In genomic region chr10:101008823-101009423, GRCh38 we compare ENCODE assay signal across 16 cellular contexts. TPM values are rescaled to one million over a fixed set of nuclear protein-coding genes. Genes with fewer than 3 reads are reported as not detected.
DNase-seq lines count a peak whose midpoint lies in the region; ATAC-seq and TF ChIP-seq lines count a peak whose summit lies in the region.
"Had no signal": no experiment of that assay in that cellular context is flagged by ENCODE, and none has a peak within 500 bp of the region (broad histone marks: within the 10 kb centered on the region; RNA-seq: fewer than 3 reads in every experiment).

No MANE protein-coding gene starts in this region.

- no peak for TF ChIP-seq CTCF in IMR-90 (conservative IDR thresholded peaks at IDR 0.05; ENCODE audit: low read depth, low read length)
- peak in 4 of 56 donors; percentile 7 to 20 (median 10) for TF ChIP-seq CTCF in dorsolateral prefrontal cortex (IDR thresholded peaks at IDR 0.05 in 54 of 56, conservative IDR thresholded peaks at IDR 0.05 in 2 of 56; ENCODE audit: low read depth in 1 of 56, partially characterized antibody in 56 of 56)
- TF ChIP-seq CTCF in neural progenitor cell (IDR thresholded peaks at IDR 0.05), result no peak

- H4K8ac ChIP-seq in IMR-90 (ENCODE audit: low read depth in 2 of 2, low read length in 2 of 2), result peak overlapping the region in 1 of 2 experiments; percentile 71; a peak in 1 of 4 replicates

- DNase-seq in IMR-90 (no peak), dorsolateral prefrontal cortex (peak in 9 of 10 donors; percentile 76 to 87 (median 83)), neural progenitor cell (ENCODE audit: low spot score) (no peak), NCI-H774 (lab: John Stamatoyannopoulos, UW) (no peak), middle frontal gyrus (ENCODE audit: extremely low spot score, low spot score) (no peak)
- DNase-seq: activated CD4-positive, alpha-beta T cell treated with anti-CD3 and anti-CD28 coated beads, Interleukin-2, amount 50 U/mL, for 48 hours; amniotic stem cell; COR-L47; dermis blood vessel endothelial cell; GDM1; HCEC 1CT; NCI-H1436 treated with DMSO at 0.1 percent for 48 hours; NCI-H345 had no signal

- POLR2A ChIA-PET in IMR-90 (lab: Charles Lee; ENCODE audit: unreplicated experiment), result no interaction called here

- H4K20me1 ChIP-seq in IMR-90 (ENCODE audit: insufficient read depth, low read length) (peaks cover 40% of the 10 kb centered on the region), neural progenitor cell (ENCODE audit: low read depth) (peaks cover 12% of the 10 kb centered on the region)

- peak overlapping the region; percentile 98 for H2AK5ac ChIP-seq in IMR-90 (ENCODE audit: low read depth, low read length)

- H2AFZ ChIP-seq in IMR-90 (replicated peaks; ENCODE audit: low read length, poor library complexity) (no peak overlapping the region), neural progenitor cell (replicated peaks) (no peak overlapping the region)

- peaks cover 24% of the 10 kb centered on the region for H3K9me1 ChIP-seq in IMR-90 (ENCODE audit: insufficient read depth, low read length)

- H3K27ac Mint-ChIP-seq in neural progenitor cell, result peak overlapping the region; percentile 83

- WGBS in IMR-90 (ENCODE audit: extremely low coverage in 2 of 2, insufficient read length in 1 of 2), 2 experiments, result 79% methylated on average over 2 of the region's 6 CpGs; no CpG with 5 or more reads in 1 of the 2 experiments

- peak overlapping the region; percentile 22; the same call in 1 of the 2 replicates for H4K91ac ChIP-seq in IMR-90 (ENCODE audit: insufficient read depth, low read depth, low read length)

- in situ Hi-C loops in IMR-90 (cut with MboI; ENCODE audit: low sequenced_read_pairs), result no loop called here

- no peak for TF ChIP-seq RAD21 in IMR-90 (IDR thresholded peaks at IDR 0.05; ENCODE audit: low read length)

- peak overlapping the region; percentile 18; the same call in 1 of the 2 replicates for H2BK120ac ChIP-seq in IMR-90 (ENCODE audit: low read depth, low read length)

- peaks cover 27% of the 10 kb centered on the region for H3F3A ChIP-seq in neural progenitor cell (ENCODE audit: low read depth)

- peaks cover 3% of the 10 kb centered on the region for H3K36me3 Mint-ChIP-seq in neural progenitor cell

- intact Hi-C loops in IMR-90 (cut with micrococcal nuclease) (no loop called here), dorsolateral prefrontal cortex (cut with DNase I) (loop anchor here in 1 of 2 donors (1.0 kb wide), 1 partner anchor 10 kb away; the partner anchor contains the start of gene LZTS2)

- 0 out of 2 replicates have a peak overlapping the region, but pooled peaks have one; percentile 20 for H2BK20ac ChIP-seq in IMR-90 (ENCODE audit: low read depth, low read length)

- H3K56ac ChIP-seq in IMR-90 (ENCODE audit: extremely low read depth, insufficient read depth, low read length), result no peak overlapping the region

- no peak for TF ChIP-seq POLR2A in IMR-90 (IDR thresholded peaks at IDR 0.05; ENCODE audit: low read depth, low read length)

- no peak overlapping the region for H4K5ac ChIP-seq in IMR-90 (ENCODE audit: low read depth, low read length)

- H3K4me3 ChIP-seq in IMR-90 (ENCODE audit: insufficient read depth, low read depth, low read length) (no peak overlapping the region), dorsolateral prefrontal cortex (peak overlapping the region in 5 of 59 donors; percentile 1 to 33 (median 10)), neural progenitor cell (no peak overlapping the region)
- H3K4me3 ChIP-seq: K562, smooth muscle cell had no signal

- peaks cover 16% of the 10 kb centered on the region for H3K4me1 Mint-ChIP-seq in neural progenitor cell

- no peaks in the 10 kb centered on the region for H3K9me3 ChIP-seq in IMR-90 (ENCODE audit: control insufficient read depth, insufficient read depth, low read length)
- H3K9me3 ChIP-seq in neural progenitor cell (ENCODE audit: low read depth), result no peaks in the 10 kb centered on the region

- CTCF ChIA-PET in IMR-90 (lab: Yijun Ruan, JAX), result no interaction called here

- ATAC-seq in IMR-90 (ENCODE audit: low read depth), result no peak
- ATAC-seq in HG03469 (IDR thresholded peaks at IDR 0.05; ENCODE audit: unreplicated experiment), result no peak
- ATAC-seq: K562 had no signal

- H3K14ac ChIP-seq in IMR-90 (replicated peaks; ENCODE audit: low read depth, low read length), result no peak overlapping the region

- no peak overlapping the region for H3K9ac ChIP-seq in IMR-90 (ENCODE audit: low read depth, low read length)
- no peak overlapping the region for H3K9ac ChIP-seq in neural progenitor cell

- no peak overlapping the region for H3K23ac ChIP-seq in IMR-90 (ENCODE audit: low read depth, low read length)

- H2BK5ac ChIP-seq in IMR-90 (ENCODE audit: low read depth, low read length, poor library complexity, severe bottlenecking), result no peak overlapping the region

- peaks cover 34% of the 10 kb centered on the region for H3K4me1 ChIP-seq in IMR-90 (ENCODE audit: control insufficient read depth, insufficient read depth, low read length)
- H3K4me1 ChIP-seq in neural progenitor cell, result peaks cover 18% of the 10 kb centered on the region

- peaks cover 30% of the 10 kb centered on the region for H3K36me3 ChIP-seq in IMR-90 (ENCODE audit: control insufficient read depth, insufficient read depth, low read length)
- H3K36me3 ChIP-seq in neural progenitor cell, result no peaks in the 10 kb centered on the region

- dilution Hi-C loops in IMR-90 (cut with HindIII; ENCODE audit: low sequenced_read_pairs, unreplicated experiment), result no loop called here

- no peak overlapping the region for H2BK15ac ChIP-seq in IMR-90 (ENCODE audit: low read depth, low read length)

- peak overlapping the region; percentile 11 for H3K4me3 Mint-ChIP-seq in neural progenitor cell

- H2AK9ac ChIP-seq in IMR-90 (replicated peaks; ENCODE audit: low read depth, low read length, poor library complexity), result peak overlapping the region; percentile 76

- peaks cover 4% of the 10 kb centered on the region for H3K27me3 Mint-ChIP-seq in neural progenitor cell (ENCODE audit: insufficient read depth, low read depth)

- peak overlapping the region; percentile 73; the same call in 1 of the 2 replicates for H3K27ac ChIP-seq in IMR-90 (ENCODE audit: insufficient read depth, low read length)
- H3K27ac ChIP-seq in dorsolateral prefrontal cortex, result peak overlapping the region; percentile 83 to 100 (median 98)
- no peak overlapping the region for H3K27ac ChIP-seq in neural progenitor cell

- H3K27me3 ChIP-seq in IMR-90 (ENCODE audit: control insufficient read depth, insufficient read depth, low read length) (no peaks in the 10 kb centered on the region), dorsolateral prefrontal cortex (no peaks in the 10 kb centered on the region), neural progenitor cell (no peaks in the 10 kb centered on the region)

- H3K9me3 Mint-ChIP-seq in neural progenitor cell, result no peaks in the 10 kb centered on the region

- H3K18ac ChIP-seq in IMR-90 (ENCODE audit: low read depth, low read length), result no peak overlapping the region

- peaks cover 15 to 48% of the 10 kb centered on the region in 2 experiments; a peak in 3 of 4 replicates for H3K79me1 ChIP-seq in IMR-90 (ENCODE audit: low read depth in 1 of 2, low read length in 2 of 2)

- H3K4ac ChIP-seq in IMR-90 (ENCODE audit: low read depth, low read length), result peak overlapping the region; percentile 45; the same call in 1 of the 2 replicates

- no TSS peak for BruUV-seq in IMR-90 (replicated peaks; lab: Mats Ljungman, UMichigan)

- H3K4me2 ChIP-seq in IMR-90 (ENCODE audit: low read depth, low read length), result no peak overlapping the region
- H3K4me2 ChIP-seq in neural progenitor cell, result no peak overlapping the region
- H3K4me2 ChIP-seq: smooth muscle cell had no signal

- no peaks in the 10 kb centered on the region for H3K79me2 ChIP-seq in neural progenitor cell (ENCODE audit: low read depth)

TF ChIP-seq in IMR-90, 13 proteins besides CTCF, POLR2A, EP300 and RAD21 (continues in another document):
- TF ChIP-seq RCOR1 (IDR thresholded peaks at IDR 0.05; ENCODE audit: insufficient replicate concordance, low read length) (no peak), BHLHE40 (IDR thresholded peaks at IDR 0.05; ENCODE audit: low read depth, low read length) (no peak), FOS (IDR thresholded peaks at IDR 0.05; ENCODE audit: low read depth, low read length) (no peak), SMC3 (IDR thresholded peaks at IDR 0.05; ENCODE audit: low read depth, low read length) (no peak)

RNA-seq across cellular contexts. Expression of gene LZTS2, which starts 9.3 kb away (rescaled TPM):
- 17.8 and 19.2 TPM in 2 replicates for total RNA-seq in IMR-90 (2012; rRNA removed)
- polyA plus RNA-seq in IMR-90 (2012; rRNA removed), result 101 and 108 TPM in 2 replicates
- polyA plus RNA-seq in IMR-90 (2012; cell fraction: cytosol; rRNA removed), result 62.9 and 107 TPM in 2 replicates
- 135 and 272 TPM in 2 replicates for polyA plus RNA-seq in IMR-90 (2012; cell fraction: nucleus; rRNA removed; ENCODE audit: low replicate concordance)
- total RNA-seq in dorsolateral prefrontal cortex, result 100 to 1,000 TPM in 1 of 120 experiments, 10 to 100 TPM in 119; 37.0 to 129 (median 54.7) TPM
- total RNA-seq in neural progenitor cell (ENCODE audit: low replicate concordance), result 34.7 and 111 TPM in 2 replicates

RNA-seq across cellular contexts. Expression of gene TWNK, which starts 21.6 kb away (rescaled TPM):
- 8.8 and 8.9 TPM in 2 replicates for total RNA-seq in IMR-90 (2012; rRNA removed)
- 7.5 and 7.7 TPM in 2 replicates for polyA plus RNA-seq in IMR-90 (2012; rRNA removed)
- 3.0 and 6.6 TPM in 2 replicates for polyA plus RNA-seq in IMR-90 (2012; cell fraction: cytosol; rRNA removed)
- polyA plus RNA-seq in IMR-90 (2012; cell fraction: nucleus; rRNA removed; ENCODE audit: low replicate concordance), result 2.6 and 5.5 TPM in 2 replicates
- total RNA-seq in dorsolateral prefrontal cortex, result 10 to 100 TPM in 1 of 120 experiments, 1 to 10 TPM in 119; 3.4 to 10.0 (median 5.4) TPM
- 6.4 and 7.1 TPM in 2 replicates for total RNA-seq in neural progenitor cell (ENCODE audit: low replicate concordance)

RNA-seq across cellular contexts. Expression of gene MRPL43, which starts 21.6 kb away (rescaled TPM):
- total RNA-seq in IMR-90 (2012; rRNA removed) (56.4 and 61.3 TPM in 2 replicates), dorsolateral prefrontal cortex (10 to 100 TPM; 42.1 to 81.4 (median 59.6) TPM), neural progenitor cell (ENCODE audit: low replicate concordance) (24.5 and 55.8 TPM in 2 replicates)
- 142 and 184 TPM in 2 replicates for polyA plus RNA-seq in IMR-90 (2012; rRNA removed)
- 193 and 243 TPM in 2 replicates for polyA plus RNA-seq in IMR-90 (2012; cell fraction: cytosol; rRNA removed)
- polyA plus RNA-seq in IMR-90 (2012; cell fraction: nucleus; rRNA removed; ENCODE audit: low replicate concordance), result 68.3 and 147 TPM in 2 replicates

RNA-seq across cellular contexts. Expression of gene PDZD7, which starts 22.0 kb away (rescaled TPM):
- total RNA-seq in IMR-90 (2012; rRNA removed), result 0.83 and 0.90 TPM in 2 replicates
- 1.5 and 1.8 TPM in 2 replicates for polyA plus RNA-seq in IMR-90 (2012; rRNA removed)
- 0.97 and 2.0 TPM in 2 replicates for polyA plus RNA-seq in IMR-90 (2012; cell fraction: cytosol; rRNA removed)
- polyA plus RNA-seq in IMR-90 (2012; cell fraction: nucleus; rRNA removed; ENCODE audit: low replicate concordance), result 6.5 and 8.7 TPM in 2 replicates
- total RNA-seq in dorsolateral prefrontal cortex, result 10 to 100 TPM; 11.3 to 42.8 (median 23.8) TPM
- total RNA-seq in neural progenitor cell (ENCODE audit: low replicate concordance), result 0.25 TPM in 1 of 2 replicates, not detected in the other

RNA-seq across cellular contexts. Expression of gene SFXN3, which starts 22.1 kb away (rescaled TPM):
- total RNA-seq in IMR-90 (2012; rRNA removed), result 53.3 and 64.7 TPM in 2 replicates
- 67.6 and 77.2 TPM in 2 replicates for polyA plus RNA-seq in IMR-90 (2012; rRNA removed)
- 36.7 and 46.7 TPM in 2 replicates for polyA plus RNA-seq in IMR-90 (2012; cell fraction: cytosol; rRNA removed)
- polyA plus RNA-seq in IMR-90 (2012; cell fraction: nucleus; rRNA removed; ENCODE audit: low replicate concordance), result 417 and 427 TPM in 2 replicates
- 100 to 1,000 TPM in 7 of 120 experiments, 10 to 100 TPM in 113; 53.8 to 127 (median 83.8) TPM for total RNA-seq in dorsolateral prefrontal cortex
- 0.09 TPM in 1 of 2 replicates, not detected in the other for total RNA-seq in neural progenitor cell (ENCODE audit: low replicate concordance)

Comparison
In these comparisons a context has a peak if more than half of its experiments do, and no peak if none do; other contexts are left out.
1. DNase-seq: peak in dorsolateral prefrontal cortex (9 of 10); none in IMR-90 (single experiment), neural progenitor cell (single experiment), NCI-H774 (single experiment) and middle frontal gyrus (single experiment).